ENCODE assay signal across 19 cellular contexts in the genomic region with DNA sequence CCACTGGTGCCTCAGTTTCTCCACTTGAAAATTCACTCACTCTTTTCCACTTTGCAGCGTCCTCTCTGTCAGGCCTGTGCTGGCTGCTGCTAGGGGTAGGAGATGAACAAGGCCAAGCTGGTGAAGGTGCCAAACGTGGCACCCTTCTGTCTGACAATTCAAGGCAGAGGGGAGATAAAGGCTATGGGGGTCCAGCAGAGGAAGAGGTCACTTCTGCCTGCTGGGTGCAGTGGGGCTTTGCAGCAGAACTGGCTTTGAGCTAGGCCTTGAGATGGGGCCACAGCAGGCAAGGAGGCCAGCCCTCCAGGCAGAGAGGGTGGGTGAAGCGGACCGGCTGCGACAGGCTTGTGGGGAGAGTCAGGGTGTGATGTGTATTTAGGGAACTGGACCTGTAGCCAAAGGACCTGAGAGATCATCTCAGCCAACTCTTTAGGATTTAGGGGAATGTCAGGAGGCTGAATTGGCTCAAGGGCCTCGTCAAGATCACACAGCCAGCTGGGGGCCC. TPM values are rescaled to one million over a fixed set of nuclear protein-coding genes. Genes with fewer than 3 reads are reported as not detected.
DNase-seq lines count a peak whose midpoint lies in the region; ATAC-seq and TF ChIP-seq lines count a peak whose summit lies in the region.
"Had no signal": no experiment of that assay in that cellular context is flagged by ENCODE, and none has a peak within 500 bp of the region (broad histone marks: within the 10 kb centered on the region; RNA-seq: fewer than 3 reads in every experiment).

No MANE protein-coding gene starts in this region.

- peaks cover 43% of the 10 kb centered on the region for H3K4me1 Mint-ChIP-seq in nephron
- H3K4me1 Mint-ChIP-seq: IgD-negative memory B cell had no signal

- no peaks in the 10 kb centered on the region for H3K36me3 Mint-ChIP-seq in nephron (ENCODE audit: low read depth)
- H3K36me3 Mint-ChIP-seq: CD8-positive, alpha-beta T cell had no signal

- H3K36me3 ChIP-seq in cardiac muscle cell (no peaks in the 10 kb centered on the region), sigmoid colon (no peaks in the 10 kb centered on the region)

- ATAC-seq in Right ventricle myocardium superior (ENCODE audit: poor library complexity) (no peak), HG02970 (IDR thresholded peaks at IDR 0.05; ENCODE audit: low FRiP score, unreplicated experiment) (no peak), GM21786 (IDR thresholded peaks at IDR 0.05; ENCODE audit: unreplicated experiment) (no peak), esophagus mucosa (no peak)
- ATAC-seq: A549; CD8-positive, alpha-beta T cell had no signal

- no peaks in the 10 kb centered on the region for H3K9me3 ChIP-seq in cardiac muscle cell (ENCODE audit: low read depth)
- no peaks in the 10 kb centered on the region for H3K9me3 ChIP-seq in sigmoid colon
- H3K9me3 ChIP-seq: A549 had no signal

- intact Hi-C loops in Right ventricle myocardium superior (cut with DNase I) = no loop called here
- intact Hi-C loops in sigmoid colon (cut with DNase I) = no loop called here

- DNase-seq in cardiac muscle cell (ENCODE audit: low read depth in 1 of 2, low spot score in 1 of 2) = no peak
- no peak for DNase-seq in Right ventricle myocardium superior
- DNase-seq in NCI-H524 treated with DMSO at 0.1 percent for 48 hours (lab: John Stamatoyannopoulos, UW) = peak; percentile 53
- peak; percentile 35 for DNase-seq in sigmoid colon
- DNase-seq: AML-193; Calu3; CD8-positive, alpha-beta T cell; DMS79 treated with DMSO at 0.1 percent for 48 hours; GF-D8; GM23248; HCEC 1CT had no signal

- no peak for TF ChIP-seq POLR2A in sigmoid colon (IDR thresholded peaks at IDR 0.05)

- peaks cover 18% of the 10 kb centered on the region for H3K27me3 Mint-ChIP-seq in nephron (ENCODE audit: low read depth)

- H3K27ac ChIP-seq in cardiac muscle cell (peak overlapping the region; percentile 74), sigmoid colon (no peak overlapping the region)
- H3K27ac ChIP-seq: 22Rv1, A549, GM23248, HL-60 had no signal

- WGBS in sigmoid colon, 2 donors = 94% methylated on average over 6 of the region's 6 CpGs

- TF ChIP-seq CTCF in cardiac muscle cell (IDR thresholded peaks at IDR 0.05; ENCODE audit: low read depth, low read length) (no peak), nephron (IDR thresholded peaks at IDR 0.05; ENCODE audit: unreplicated experiment in 3 of 3) (no peak), sigmoid colon (IDR thresholded peaks at IDR 0.05) (no peak)

- no peaks in the 10 kb centered on the region for H3K9me3 Mint-ChIP-seq in nephron
- H3K9me3 Mint-ChIP-seq: CD8-positive, alpha-beta T cell; IgD-negative memory B cell had no signal

- H3K27ac Mint-ChIP-seq in nephron = peak overlapping the region in 2 of 3 experiments; percentile 64 to 89
- H3K27ac Mint-ChIP-seq: CD8-positive, alpha-beta T cell; IgD-negative memory B cell had no signal

- H3K27me3 ChIP-seq in cardiac muscle cell (no peaks in the 10 kb centered on the region), sigmoid colon (peaks cover 0 to 14% (median 3%) of the 10 kb centered on the region in 3 donors)

- peaks cover 27% of the 10 kb centered on the region for H3K4me1 ChIP-seq in cardiac muscle cell (ENCODE audit: low read depth)
- peaks cover 0 to 1% (median under 1%) of the 10 kb centered on the region in 4 donors for H3K4me1 ChIP-seq in sigmoid colon
- H3K4me1 ChIP-seq: A549 had no signal

- TF ChIP-seq EP300 in sigmoid colon (IDR thresholded peaks at IDR 0.05) = no peak

- no peak overlapping the region for H3K4me3 Mint-ChIP-seq in nephron
- H3K4me3 Mint-ChIP-seq: CD8-positive, alpha-beta T cell; IgD-negative memory B cell had no signal

- H3K4me3 ChIP-seq in cardiac muscle cell (no peak overlapping the region), sigmoid colon (no peak overlapping the region)
- H3K4me3 ChIP-seq: A549, GM23248 had no signal

RNA-seq across cellular contexts. Expression of gene EPHB3, which starts 48.3 kb away (rescaled TPM):
- total RNA-seq in cardiac muscle cell = 132 and 170 TPM in 2 replicates
- 142 and 206 TPM in 2 replicates for polyA plus RNA-seq in cardiac muscle cell
- 2.2 TPM for total RNA-seq in Right ventricle myocardium superior
- total RNA-seq in sigmoid colon = 1 to 10 TPM; 1.8 to 2.8 (median 2.2) TPM
- polyA plus RNA-seq in sigmoid colon = 10 to 100 TPM in 1 of 3 donors, 1 to 10 TPM in 2; 1.6 to 20.2 (median 1.8) TPM
- total RNA-seq in esophagus mucosa = 44.7 TPM
- total RNA-seq: CD8-positive, alpha-beta T cell had no signal
- polyA plus RNA-seq: IgD-negative memory B cell had no signal

Comparison
In these comparisons a context has a peak if more than half of its experiments do, and no peak if none do; other contexts are left out.
1. RNA of gene EPHB3, which starts 48.3 kb away (total RNA-seq): 132 to 170 TPM in cardiac muscle cell and 44.7 TPM in esophagus mucosa (single experiment); 1.8 to 2.8 TPM in sigmoid colon and 2.2 TPM in Right ventricle myocardium superior (single experiment); every median in the first group is over 10 times any median in the second.
2. DNase-seq: peak in NCI-H524 treated with DMSO at 0.1 percent for 48 hours (single experiment) and sigmoid colon (single experiment); none in cardiac muscle cell (0 of 2) and Right ventricle myocardium superior (single experiment).